ENCODE assay signal across 9 cellular contexts in the genomic region with DNA sequence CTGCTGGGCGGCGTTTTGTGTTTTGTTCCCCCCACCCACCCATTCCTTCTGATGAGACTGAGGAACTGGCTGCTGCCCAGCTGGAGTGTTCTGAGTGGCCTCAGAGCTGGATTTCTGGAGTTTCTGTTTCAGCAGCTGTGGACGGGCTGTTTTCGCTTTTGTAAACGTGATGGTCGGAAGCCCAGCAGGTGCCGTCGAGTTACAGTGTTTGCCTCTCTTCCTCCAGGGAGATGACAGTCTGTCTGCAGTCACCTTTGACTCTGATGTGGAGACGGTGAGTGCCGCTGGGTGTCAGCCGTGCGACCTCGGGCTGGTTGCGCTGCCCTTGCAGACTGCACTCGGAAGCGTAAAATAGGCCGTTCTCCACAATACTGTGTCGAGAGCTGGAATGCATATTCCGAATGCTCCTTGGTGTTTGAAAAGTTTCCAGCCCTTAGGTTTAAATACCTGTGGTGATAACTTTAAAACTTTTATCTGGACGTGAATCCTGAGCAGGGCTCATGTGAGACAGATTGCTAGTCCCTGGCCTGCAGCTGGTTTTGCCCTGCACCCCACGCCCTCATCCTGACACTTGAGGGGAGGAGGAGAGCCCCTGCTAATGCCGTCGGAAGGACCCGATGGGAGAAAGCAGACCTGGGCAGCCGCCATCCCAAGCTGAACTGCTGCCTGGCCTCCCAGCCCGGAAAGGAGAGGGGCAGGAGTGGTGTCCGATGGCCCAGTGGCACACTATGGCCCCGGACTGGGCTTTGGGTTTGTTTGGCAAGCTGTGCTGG. TPM values are rescaled to one million over a fixed set of nuclear protein-coding genes. Genes with fewer than 3 reads are reported as not detected.
DNase-seq lines count a peak whose midpoint lies in the region; ATAC-seq and TF ChIP-seq lines count a peak whose summit lies in the region.
"Had no signal": no experiment of that assay in that cellular context is flagged by ENCODE, and none has a peak within 500 bp of the region (broad histone marks: within the 10 kb centered on the region; RNA-seq: fewer than 3 reads in every experiment).

No MANE protein-coding gene starts in this region.

- intact Hi-C loops in mucosa of descending colon (cut with DNase I, micrococcal nuclease): no loop called here

- no peak overlapping the region; the same call in 1 of the 2 replicates for H3K27ac Mint-ChIP-seq in HFFc6

- no peaks in the 10 kb centered on the region; the same call in 1 of the 2 replicates for H3K36me3 Mint-ChIP-seq in HFFc6 (ENCODE audit: low read depth)

- no peaks in the 10 kb centered on the region for H3K9me3 Mint-ChIP-seq in HFFc6

- H3K27me3 Mint-ChIP-seq in HFFc6 (ENCODE audit: insufficient read depth): no peaks in the 10 kb centered on the region; the same call in 1 of the 2 replicates

- no peak overlapping the region for H3K4me3 ChIP-seq in mucosa of descending colon
- H3K4me3 ChIP-seq: pancreas had no signal

- H3K9me3 ChIP-seq in mucosa of descending colon: no peaks in the 10 kb centered on the region
- H3K9me3 ChIP-seq: pancreas had no signal

- H3K36me3 ChIP-seq in mucosa of descending colon (ENCODE audit: low read depth): no peaks in the 10 kb centered on the region

- peaks cover under 1% of the 10 kb centered on the region for H3K4me1 ChIP-seq in mucosa of descending colon (ENCODE audit: low read depth)

- DNase-seq in HFFc6 (no peak), mucosa of descending colon (peak; percentile 47 to 62 (median 59)), NK-92 (lab: John Stamatoyannopoulos, UW; ENCODE audit: unreplicated experiment) (no peak), NCI-H345 treated with DMSO at 0.1 percent for 48 hours (lab: John Stamatoyannopoulos, UW; ENCODE audit: unreplicated experiment) (no peak), OCI-M1 (lab: John Stamatoyannopoulos, UW) (no peak)
- DNase-seq in activated CD4-positive, alpha-beta T cell treated with anti-CD3 and anti-CD28 coated beads, Interleukin-2, amount 50 U/mL, for 4 hours: peak; percentile 13 to 20

- H3K4me3 Mint-ChIP-seq in HFFc6: peak overlapping the region; percentile 64

- ATAC-seq in GM18505 (IDR thresholded peaks at IDR 0.05; ENCODE audit: unreplicated experiment): peak; percentile 76
- ATAC-seq in mucosa of descending colon: peak; percentile 72
- ATAC-seq in GM18870 (IDR thresholded peaks at IDR 0.05; ENCODE audit: unreplicated experiment): no peak

- TF ChIP-seq POLR2A in GM18505 (IDR thresholded peaks at IDR 0.05; ENCODE audit: borderline replicate concordance, extremely low read depth, insufficient read depth, insufficient read length): no peak

- peaks cover 21% of the 10 kb centered on the region for H3K4me1 Mint-ChIP-seq in HFFc6 (ENCODE audit: low read depth)

- TF ChIP-seq CTCF in HFFc6 (IDR thresholded peaks at IDR 0.05): no peak
- TF ChIP-seq CTCF in mucosa of descending colon (IDR thresholded peaks at IDR 0.05): no peak

RNA-seq across cellular contexts. Expression of a gene that starts 8.3 kb away (rescaled TPM):
- total RNA-seq in HFFc6 (2021; fragmentation: NEBNext Ultra II Directional; extraction: Animal tissue kit (Norgen Biotek cat#: 25700)): 10 to 100 TPM; 14.9 to 18.1 (median 17.0) TPM
- total RNA-seq in mucosa of descending colon: 10 to 100 TPM; 27.9 to 41.2 (median 35.9) TPM

RNA-seq across cellular contexts. Expression of a gene that starts 11.8 kb away (rescaled TPM):
- total RNA-seq in HFFc6 (2021; fragmentation: NEBNext Ultra II Directional; extraction: Animal tissue kit (Norgen Biotek cat#: 25700)): 10 to 100 TPM; 21.3 to 26.0 (median 23.3) TPM
- total RNA-seq in mucosa of descending colon: 10 to 100 TPM; 20.7 to 27.9 (median 22.1) TPM

RNA-seq across cellular contexts. Expression of a gene that starts 47.5 kb away (rescaled TPM):
- total RNA-seq in HFFc6 (2021; fragmentation: NEBNext Ultra II Directional; extraction: Animal tissue kit (Norgen Biotek cat#: 25700)): 10 to 100 TPM in 2 of 6 experiments, 1 to 10 TPM in 4; 8.6 to 11.7 (median 9.6) TPM
- 10 to 100 TPM; 31.7 to 95.0 (median 71.7) TPM for total RNA-seq in mucosa of descending colon

Comparison
In these comparisons a context has a peak if more than half of its experiments do, and no peak if none do; other contexts are left out.
1. DNase-seq: peak in activated CD4-positive, alpha-beta T cell treated with anti-CD3 and anti-CD28 coated beads, Interleukin-2, amount 50 U/mL, for 4 hours (2 of 2) and mucosa of descending colon (3 of 3); none in HFFc6 (single experiment), NK-92 (single experiment), NCI-H345 treated with DMSO at 0.1 percent for 48 hours (single experiment) and OCI-M1 (single experiment).